8 cellular contexts compared by ENCODE assay signal in genomic region chr16:50153648-50154368, GRCh38. TPM values are rescaled to one million over a fixed set of nuclear protein-coding genes. Genes with fewer than 3 reads are reported as not detected.
DNase-seq lines count a peak whose midpoint lies in the region; ATAC-seq and TF ChIP-seq lines count a peak whose summit lies in the region.

No MANE protein-coding gene starts in this region.

- peak; percentile 3 for DNase-seq in A172 (ENCODE audit: low spot score)
- DNase-seq in effector CD4-positive, alpha-beta T cell: peak; percentile 26
- DNase-seq in mesenteric fat pad (ENCODE audit: low spot score): peak; percentile 90
- no peak for DNase-seq in testis
- no peak for DNase-seq in omental fat pad (ENCODE audit: low spot score)

- no peaks in the 10 kb centered on the region for H3K9me2 ChIP-seq in SU-DHL-6 (replicated peaks; ENCODE audit: insufficient read depth, low read length)

- TF ChIP-seq CTCF in SU-DHL-6 (IDR thresholded peaks at IDR 0.05; ENCODE audit: insufficient read depth, low read length, poor library complexity, severe bottlenecking) (no peak), testis (IDR thresholded peaks at IDR 0.05) (no peak), omental fat pad (IDR thresholded peaks at IDR 0.05) (no peak)

- H3F3A ChIP-seq in SU-DHL-6 (ENCODE audit: insufficient read depth): peaks cover 20% of the 10 kb centered on the region; the same call in 1 of the 2 replicates

- H3K4me1 ChIP-seq in testis: peaks cover 15% of the 10 kb centered on the region

- H3K4me3 ChIP-seq in SU-DHL-6 (ENCODE audit: insufficient read depth, low read length, poor library complexity, severe bottlenecking) (peak overlapping the region; percentile 79), testis (peak overlapping the region; percentile 90 to 92)

- H3K9ac ChIP-seq in SU-DHL-6 (ENCODE audit: low read length): peak overlapping the region; percentile 68

- intact Hi-C loops in testis (cut with DNase I; ENCODE audit: low total_unique reads): no loop called here

- peaks cover 36% of the 10 kb centered on the region for H3K79me2 ChIP-seq in SU-DHL-6 (ENCODE audit: insufficient read depth, low read length)

- peaks cover 6% of the 10 kb centered on the region; the same call in 1 of the 2 replicates for H4K20me1 ChIP-seq in SU-DHL-6 (ENCODE audit: low read depth, low read length)

- WGBS in testis, 2 donors: 0 to 1% methylated on average over 1 to 59 of the region's 80 CpGs

- H3K27ac ChIP-seq in SU-DHL-6 (ENCODE audit: low read depth, low read length): no peak overlapping the region
- peak overlapping the region; percentile 69 to 99 for H3K27ac ChIP-seq in testis

- ATAC-seq in GM18511 (IDR thresholded peaks at IDR 0.05; ENCODE audit: unreplicated experiment) (peak; percentile 14), HG03045 (IDR thresholded peaks at IDR 0.05; ENCODE audit: unreplicated experiment) (peak; percentile 14), omental fat pad (ENCODE audit: low FRiP score) (no peak)

- no peaks in the 10 kb centered on the region for H3K27me3 ChIP-seq in SU-DHL-6 (ENCODE audit: low read length)
- H3K27me3 ChIP-seq in testis: no peaks in the 10 kb centered on the region

- H3K4me2 ChIP-seq in SU-DHL-6 (ENCODE audit: low read depth, low read length, poor library complexity, severe bottlenecking): peak overlapping the region; percentile 67

- H3K9me3 ChIP-seq in SU-DHL-6 (ENCODE audit: insufficient read depth, low read length): no peaks in the 10 kb centered on the region
- H3K9me3 ChIP-seq in testis: no peaks in the 10 kb centered on the region

- no peak for TF ChIP-seq POLR2A in testis (IDR thresholded peaks at IDR 0.05)

- no peaks in the 10 kb centered on the region; the same call in 1 of the 2 replicates for H3K36me3 ChIP-seq in SU-DHL-6 (ENCODE audit: low read length)
- H3K36me3 ChIP-seq in testis (ENCODE audit: low read depth, missing control alignments): no peaks in the 10 kb centered on the region

- H2AFZ ChIP-seq in SU-DHL-6 (ENCODE audit: low read depth, low read length, severe bottlenecking): no peak overlapping the region

RNA-seq across cellular contexts. Expression of gene TENT4B, which starts 0.7 kb away (rescaled TPM):
- total RNA-seq in A172 (2014; rRNA removed; shearing (Covaris generic)): 7.4 and 11.2 TPM in 2 replicates
- total RNA-seq in mesenteric fat pad: 11.3 TPM
- total RNA-seq in testis: 10 to 100 TPM; 27.5 to 37.6 TPM
- polyA plus RNA-seq in testis (ENCODE audit: insufficient read depth, low read depth, low replicate concordance): 56.6 TPM
- total RNA-seq in omental fat pad: 10 to 100 TPM; 10.7 to 15.6 (median 13.2) TPM

Comparison
In these comparisons a context has a peak if more than half of its experiments do, and no peak if none do; other contexts are left out.
1. DNase-seq: peak in A172 (single experiment), effector CD4-positive, alpha-beta T cell (single experiment) and mesenteric fat pad (single experiment); none in testis (single experiment) and omental fat pad (single experiment).